8 cellular contexts compared by ENCODE assay signal in the genomic region with DNA sequence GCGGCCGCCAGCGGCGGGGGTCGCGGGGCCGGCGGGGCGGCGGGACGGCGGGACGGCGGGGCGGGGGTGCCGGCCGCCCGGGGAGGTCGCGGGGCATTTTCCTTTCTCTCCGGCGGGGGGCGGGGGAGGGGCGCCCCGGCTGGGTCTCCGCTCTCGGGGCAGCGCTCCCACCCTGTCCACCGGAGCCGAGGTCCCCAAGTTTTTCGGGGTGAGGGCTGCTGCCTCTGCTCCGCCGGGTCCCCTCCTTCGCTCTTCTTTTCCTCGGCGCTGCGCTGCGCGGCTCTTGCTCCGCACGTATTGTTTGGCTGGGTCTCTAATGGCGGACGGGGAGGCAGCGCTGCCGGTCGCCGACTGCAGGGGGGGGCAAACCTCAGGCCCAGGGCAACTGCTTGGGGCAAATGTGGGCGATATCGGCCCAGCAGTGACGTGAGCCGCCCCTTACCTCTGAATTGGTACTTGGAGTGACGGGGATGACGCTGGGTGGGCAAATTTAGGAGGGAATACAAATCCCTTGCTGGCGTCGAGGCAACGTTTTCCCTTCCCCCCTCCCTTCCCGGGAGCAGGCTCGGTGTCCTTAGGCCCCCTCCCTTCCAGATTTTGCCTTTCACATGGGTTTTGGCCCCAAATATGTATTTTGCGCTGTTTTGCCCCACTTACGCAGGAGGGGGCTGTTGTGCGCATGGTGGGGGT. TPM values are rescaled to one million over a fixed set of nuclear protein-coding genes. Genes with fewer than 3 reads are reported as not detected.
A peak's percentile ranks its signal among the peaks of the same experiment; 100 is the strongest.
DNase-seq lines count a peak whose midpoint lies in the region; ATAC-seq lines count a peak whose summit lies in the region.

No MANE protein-coding gene starts in this region.

- H3K36me3 ChIP-seq in naive thymus-derived CD4-positive, alpha-beta T cell (ENCODE audit: control insufficient read depth in 2 of 3, insufficient read depth in 3 of 3, low read length in 3 of 3) = peaks cover 0 to 7% (median 0%) of the 10 kb centered on the region in 3 experiments

- H3K4me1 Mint-ChIP-seq in naive thymus-derived CD4-positive, alpha-beta T cell = peaks cover 18 to 39% (median 29%) of the 10 kb centered on the region in 7 donors
- H3K4me1 Mint-ChIP-seq in stimulated activated memory B cell treated with anti-CD40 and anti-IgM and Interleukin-4, amounts not matched to agents 10 μg/mL and 1 μg/mL and 100 μg/mL, for 72 hours = peaks cover 27% of the 10 kb centered on the region

- CTCF ChIA-PET in naive thymus-derived CD4-positive, alpha-beta T cell (lab: Charles Lee) = interaction anchor here (0.7 to 1.1 kb wide), 3 partner anchors 8 to 943 kb away, joined by 3 to 4 read pairs (median 3); partner anchors contain the start of gene XPO4

- H3K27me3 Mint-ChIP-seq in naive thymus-derived CD4-positive, alpha-beta T cell = peaks cover 0 to 12% (median 0%) of the 10 kb centered on the region in 5 donors
- no peaks in the 10 kb centered on the region for H3K27me3 Mint-ChIP-seq in stimulated activated memory B cell treated with anti-CD40 and anti-IgM and Interleukin-4, amounts not matched to agents 10 μg/mL and 1 μg/mL and 100 μg/mL, for 72 hours

- H3K36me3 Mint-ChIP-seq in naive thymus-derived CD4-positive, alpha-beta T cell = peaks cover 0 to 5% (median 3%) of the 10 kb centered on the region in 5 donors
- H3K36me3 Mint-ChIP-seq in stimulated activated memory B cell treated with anti-CD40 and anti-IgM and Interleukin-4, amounts not matched to agents 10 μg/mL and 1 μg/mL and 100 μg/mL, for 72 hours = peaks cover 6% of the 10 kb centered on the region

- H3K4me1 ChIP-seq in naive thymus-derived CD4-positive, alpha-beta T cell (ENCODE audit: control insufficient read depth in 2 of 2, insufficient read depth in 2 of 2, low read length in 2 of 2) = peaks cover 19 to 30% of the 10 kb centered on the region in 2 donors

- H3K4me3 ChIP-seq in naive thymus-derived CD4-positive, alpha-beta T cell (ENCODE audit: low read length) = peak overlapping the region; percentile 84

- DNase-seq in EH (ENCODE audit: low read depth) = peak; percentile 58
- DNase-seq in NOMO-1 treated with DMSO at 0.1 percent for 48 hours (lab: John Stamatoyannopoulos, UW; ENCODE audit: unreplicated experiment) = peak; percentile 51
- peak; percentile 80 to 82 for DNase-seq in activated T-cell treated with anti-CD3 and anti-CD28 coated beads, Interleukin-2, amount 50 U/mL, for 48 hours
- DNase-seq in fibroblast of gingiva (ENCODE audit: low read depth) = peak; percentile 37
- DNase-seq in naive thymus-derived CD4-positive, alpha-beta T cell = peak; percentile 49 to 73 (median 68)
- DNase-seq in middle frontal gyrus (ENCODE audit: extremely low spot score, low spot score) = no peak

- intact Hi-C loops in naive thymus-derived CD4-positive, alpha-beta T cell (cut with micrococcal nuclease) = loop anchor here (1.0 to 5.0 kb wide), 12 partner anchors 160 to 1713 kb away; partner anchors contain the start of genes EEF1AKMT1 (in 2 of the 2), CRYL1 (in 1 of the 2), FGF9 (in 1 of the 2) and MICU2 (in 1 of the 2)

- POLR2A ChIA-PET in naive thymus-derived CD4-positive, alpha-beta T cell (lab: Charles Lee) = interaction anchor here (0.8 to 1.1 kb wide), 7 partner anchors 11 to 176 kb away, joined by 3 to 19 read pairs (median 4); partner anchors contain the start of gene ZMYM5

- H3K27me3 ChIP-seq in naive thymus-derived CD4-positive, alpha-beta T cell (ENCODE audit: control insufficient read depth in 2 of 2, insufficient read depth in 2 of 2, low read length in 2 of 2) = no peaks in the 10 kb centered on the region

- H3K9me3 Mint-ChIP-seq in naive thymus-derived CD4-positive, alpha-beta T cell = peaks cover 0 to 3% (median 0%) of the 10 kb centered on the region in 11 donors
- H3K9me3 Mint-ChIP-seq in stimulated activated memory B cell treated with anti-CD40 and anti-IgM and Interleukin-4, amounts not matched to agents 10 μg/mL and 1 μg/mL and 100 μg/mL, for 72 hours = no peaks in the 10 kb centered on the region

- peak; percentile 6 for ATAC-seq in HG02763 (IDR thresholded peaks at IDR 0.05; ENCODE audit: unreplicated experiment)
- ATAC-seq in naive thymus-derived CD4-positive, alpha-beta T cell = peak; percentile 13
- peak; percentile 45 for ATAC-seq in stimulated activated memory B cell treated with anti-CD40 and anti-IgM and Interleukin-4, amounts not matched to agents 10 μg/mL and 1 μg/mL and 100 μg/mL, for 72 hours

- H3K9me3 ChIP-seq in naive thymus-derived CD4-positive, alpha-beta T cell (ENCODE audit: control insufficient read depth in 2 of 3, low read length in 3 of 3) = no peaks in the 10 kb centered on the region

- H3K4me3 Mint-ChIP-seq in naive thymus-derived CD4-positive, alpha-beta T cell = peak overlapping the region; percentile 90 to 99 (median 98)
- peak overlapping the region; percentile 95 for H3K4me3 Mint-ChIP-seq in stimulated activated memory B cell treated with anti-CD40 and anti-IgM and Interleukin-4, amounts not matched to agents 10 μg/mL and 1 μg/mL and 100 μg/mL, for 72 hours

- H3K27ac ChIP-seq in naive thymus-derived CD4-positive, alpha-beta T cell (ENCODE audit: low read depth, low read length) = peak overlapping the region; percentile 97

- peak overlapping the region; percentile 91 to 99 (median 97) for H3K27ac Mint-ChIP-seq in naive thymus-derived CD4-positive, alpha-beta T cell
- peak overlapping the region; percentile 99 for H3K27ac Mint-ChIP-seq in stimulated activated memory B cell treated with anti-CD40 and anti-IgM and Interleukin-4, amounts not matched to agents 10 μg/mL and 1 μg/mL and 100 μg/mL, for 72 hours

RNA-seq across cellular contexts. Expression of gene ZMYM2, which starts 0.8 kb away (rescaled TPM):
- 100 to 1,000 TPM in 4 of 5 experiments, 10 to 100 TPM in 1; 58.1 to 133 (median 111) TPM for total RNA-seq in naive thymus-derived CD4-positive, alpha-beta T cell
- polyA plus RNA-seq in naive thymus-derived CD4-positive, alpha-beta T cell = 10 to 100 TPM; 13.4 to 15.7 TPM
